1 cellular context compared by ENCODE assay signal in the genomic region with DNA sequence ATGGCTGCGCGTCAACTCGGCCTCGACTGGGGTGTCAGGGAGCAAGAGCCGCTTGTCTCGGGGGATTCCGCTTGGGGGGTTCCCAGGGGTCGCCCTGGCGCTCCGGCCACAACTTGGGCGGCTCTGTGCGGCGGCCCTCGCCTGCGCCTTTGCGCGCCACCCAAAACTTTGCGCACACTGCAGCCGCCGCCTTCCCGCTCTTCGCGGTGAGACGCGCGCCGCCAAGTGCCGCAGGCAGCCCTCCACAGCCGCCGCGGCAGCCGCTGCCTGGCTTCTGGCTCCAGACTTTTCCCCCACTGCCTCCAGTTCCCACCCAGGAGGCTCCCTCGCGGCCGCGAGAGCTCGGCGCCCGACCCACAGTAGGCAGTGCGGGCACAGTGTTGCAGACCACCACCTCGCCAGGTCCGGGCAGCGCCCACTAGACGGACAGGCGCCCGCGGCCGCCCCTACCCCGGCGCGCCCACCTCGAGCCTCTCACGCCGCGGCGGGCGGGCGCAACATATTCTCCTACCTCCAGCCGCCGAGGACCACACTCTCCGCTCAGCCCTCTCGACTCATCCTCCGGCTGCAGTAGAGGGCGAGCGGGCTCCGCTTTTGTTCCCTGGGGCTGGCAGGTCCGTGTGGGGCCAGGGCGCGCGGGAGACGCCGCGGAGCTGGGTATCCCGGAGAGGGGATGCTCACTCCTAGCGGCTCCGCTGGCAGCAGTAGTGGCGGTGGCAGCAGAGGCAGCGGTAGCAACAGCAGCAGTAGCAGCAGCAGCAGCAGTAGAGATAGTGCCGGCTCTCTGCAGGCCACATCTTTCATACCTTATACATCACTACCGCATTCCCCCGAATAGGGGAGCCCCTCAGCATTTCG.
A peak's percentile ranks its signal among the peaks of the same experiment; 100 is the strongest.
TF ChIP-seq lines count a peak whose summit lies in the region.

No MANE protein-coding gene starts in this region.

TF ChIP-seq in WTC11, 78 proteins besides CTCF, POLR2A, EP300 and RAD21 (continued from another document):
- TF ChIP-seq, protein P1, sequence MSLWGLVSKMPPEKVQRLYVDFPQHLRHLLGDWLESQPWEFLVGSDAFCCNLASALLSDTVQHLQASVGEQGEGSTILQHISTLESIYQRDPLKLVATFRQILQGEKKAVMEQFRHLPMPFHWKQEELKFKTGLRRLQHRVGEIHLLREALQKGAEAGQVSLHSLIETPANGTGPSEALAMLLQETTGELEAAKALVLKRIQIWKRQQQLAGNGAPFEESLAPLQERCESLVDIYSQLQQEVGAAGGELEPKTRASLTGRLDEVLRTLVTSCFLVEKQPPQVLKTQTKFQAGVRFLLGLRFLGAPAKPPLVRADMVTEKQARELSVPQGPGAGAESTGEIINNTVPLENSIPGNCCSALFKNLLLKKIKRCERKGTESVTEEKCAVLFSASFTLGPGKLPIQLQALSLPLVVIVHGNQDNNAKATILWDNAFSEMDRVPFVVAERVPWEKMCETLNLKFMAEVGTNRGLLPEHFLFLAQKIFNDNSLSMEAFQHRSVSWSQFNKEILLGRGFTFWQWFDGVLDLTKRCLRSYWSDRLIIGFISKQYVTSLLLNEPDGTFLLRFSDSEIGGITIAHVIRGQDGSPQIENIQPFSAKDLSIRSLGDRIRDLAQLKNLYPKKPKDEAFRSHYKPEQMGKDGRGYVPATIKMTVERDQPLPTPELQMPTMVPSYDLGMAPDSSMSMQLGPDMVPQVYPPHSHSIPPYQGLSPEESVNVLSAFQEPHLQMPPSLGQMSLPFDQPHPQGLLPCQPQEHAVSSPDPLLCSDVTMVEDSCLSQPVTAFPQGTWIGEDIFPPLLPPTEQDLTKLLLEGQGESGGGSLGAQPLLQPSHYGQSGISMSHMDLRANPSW (CRISPR knock-in tag; conservative IDR thresholded peaks at IDR 0.05; ENCODE audit: low read depth), result no peak
- TF ChIP-seq, protein P2, sequence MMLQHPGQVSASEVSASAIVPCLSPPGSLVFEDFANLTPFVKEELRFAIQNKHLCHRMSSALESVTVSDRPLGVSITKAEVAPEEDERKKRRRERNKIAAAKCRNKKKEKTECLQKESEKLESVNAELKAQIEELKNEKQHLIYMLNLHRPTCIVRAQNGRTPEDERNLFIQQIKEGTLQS (CRISPR knock-in tag; conservative IDR thresholded peaks at IDR 0.05), result no peak
- TF ChIP-seq FOXP1 (CRISPR knock-in tag; IDR thresholded peaks at IDR 0.05; ENCODE audit: borderline replicate concordance) (peak; percentile 50; the same call in 1 of the 2 replicates), ELF4 (CRISPR knock-in tag; IDR thresholded peaks at IDR 0.05; ENCODE audit: low read depth) (no peak), SMAD3 (CRISPR knock-in tag; IDR thresholded peaks at IDR 0.05; ENCODE audit: borderline replicate concordance) (peak; percentile 59; the same call in 1 of the 2 replicates), RELA (CRISPR knock-in tag; IDR thresholded peaks at IDR 0.05; ENCODE audit: borderline replicate concordance) (no peak), CBFB (CRISPR knock-in tag; IDR thresholded peaks at IDR 0.05; ENCODE audit: low read depth) (no peak), ZNF138 (CRISPR knock-in tag; conservative IDR thresholded peaks at IDR 0.05) (no peak), ETV6 (CRISPR knock-in tag; IDR thresholded peaks at IDR 0.05) (peak; percentile 45), SP1 (CRISPR knock-in tag; conservative IDR thresholded peaks at IDR 0.05) (peak; percentile 49; the same call in 1 of the 2 replicates), ATF1 (CRISPR knock-in tag; IDR thresholded peaks at IDR 0.05) (peak; percentile 62; the same call in 1 of the 2 replicates), ESRRA (CRISPR knock-in tag; IDR thresholded peaks at IDR 0.05; ENCODE audit: borderline replicate concordance) (no peak), IRF2 (CRISPR knock-in tag; IDR thresholded peaks at IDR 0.05; ENCODE audit: borderline replicate concordance, low read depth) (no peak), ZNF671 (CRISPR knock-in tag; IDR thresholded peaks at IDR 0.05) (no peak), ZNF263 (CRISPR knock-in tag; IDR thresholded peaks at IDR 0.05; ENCODE audit: low read depth) (no peak), ZNF317 (CRISPR knock-in tag; IDR thresholded peaks at IDR 0.05; ENCODE audit: borderline replicate concordance, low read depth) (no peak; the same call in 1 of the 2 replicates), ZNF121 (CRISPR knock-in tag; IDR thresholded peaks at IDR 0.05) (no peak), PRRX2 (CRISPR knock-in tag; IDR thresholded peaks at IDR 0.05) (no peak), KAT7 (CRISPR knock-in tag; IDR thresholded peaks at IDR 0.05; ENCODE audit: borderline replicate concordance) (peak; percentile 89), ZNF416 (CRISPR knock-in tag; IDR thresholded peaks at IDR 0.05) (no peak), TEAD1 (CRISPR knock-in tag; IDR thresholded peaks at IDR 0.05) (peak; percentile 72; the same call in 1 of the 2 replicates)
- TF ChIP-seq, protein P3, sequence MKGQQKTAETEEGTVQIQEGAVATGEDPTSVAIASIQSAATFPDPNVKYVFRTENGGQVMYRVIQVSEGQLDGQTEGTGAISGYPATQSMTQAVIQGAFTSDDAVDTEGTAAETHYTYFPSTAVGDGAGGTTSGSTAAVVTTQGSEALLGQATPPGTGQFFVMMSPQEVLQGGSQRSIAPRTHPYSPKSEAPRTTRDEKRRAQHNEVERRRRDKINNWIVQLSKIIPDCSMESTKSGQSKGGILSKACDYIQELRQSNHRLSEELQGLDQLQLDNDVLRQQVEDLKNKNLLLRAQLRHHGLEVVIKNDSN (CRISPR knock-in tag; IDR thresholded peaks at IDR 0.05), result 0 out of 2 replicates have a peak, but pooled peaks have one; percentile 12
- TF ChIP-seq, protein P4, sequence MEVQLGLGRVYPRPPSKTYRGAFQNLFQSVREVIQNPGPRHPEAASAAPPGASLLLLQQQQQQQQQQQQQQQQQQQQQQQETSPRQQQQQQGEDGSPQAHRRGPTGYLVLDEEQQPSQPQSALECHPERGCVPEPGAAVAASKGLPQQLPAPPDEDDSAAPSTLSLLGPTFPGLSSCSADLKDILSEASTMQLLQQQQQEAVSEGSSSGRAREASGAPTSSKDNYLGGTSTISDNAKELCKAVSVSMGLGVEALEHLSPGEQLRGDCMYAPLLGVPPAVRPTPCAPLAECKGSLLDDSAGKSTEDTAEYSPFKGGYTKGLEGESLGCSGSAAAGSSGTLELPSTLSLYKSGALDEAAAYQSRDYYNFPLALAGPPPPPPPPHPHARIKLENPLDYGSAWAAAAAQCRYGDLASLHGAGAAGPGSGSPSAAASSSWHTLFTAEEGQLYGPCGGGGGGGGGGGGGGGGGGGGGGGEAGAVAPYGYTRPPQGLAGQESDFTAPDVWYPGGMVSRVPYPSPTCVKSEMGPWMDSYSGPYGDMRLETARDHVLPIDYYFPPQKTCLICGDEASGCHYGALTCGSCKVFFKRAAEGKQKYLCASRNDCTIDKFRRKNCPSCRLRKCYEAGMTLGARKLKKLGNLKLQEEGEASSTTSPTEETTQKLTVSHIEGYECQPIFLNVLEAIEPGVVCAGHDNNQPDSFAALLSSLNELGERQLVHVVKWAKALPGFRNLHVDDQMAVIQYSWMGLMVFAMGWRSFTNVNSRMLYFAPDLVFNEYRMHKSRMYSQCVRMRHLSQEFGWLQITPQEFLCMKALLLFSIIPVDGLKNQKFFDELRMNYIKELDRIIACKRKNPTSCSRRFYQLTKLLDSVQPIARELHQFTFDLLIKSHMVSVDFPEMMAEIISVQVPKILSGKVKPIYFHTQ (CRISPR knock-in tag; IDR thresholded peaks at IDR 0.05), result no peak
- TF ChIP-seq, protein P5, sequence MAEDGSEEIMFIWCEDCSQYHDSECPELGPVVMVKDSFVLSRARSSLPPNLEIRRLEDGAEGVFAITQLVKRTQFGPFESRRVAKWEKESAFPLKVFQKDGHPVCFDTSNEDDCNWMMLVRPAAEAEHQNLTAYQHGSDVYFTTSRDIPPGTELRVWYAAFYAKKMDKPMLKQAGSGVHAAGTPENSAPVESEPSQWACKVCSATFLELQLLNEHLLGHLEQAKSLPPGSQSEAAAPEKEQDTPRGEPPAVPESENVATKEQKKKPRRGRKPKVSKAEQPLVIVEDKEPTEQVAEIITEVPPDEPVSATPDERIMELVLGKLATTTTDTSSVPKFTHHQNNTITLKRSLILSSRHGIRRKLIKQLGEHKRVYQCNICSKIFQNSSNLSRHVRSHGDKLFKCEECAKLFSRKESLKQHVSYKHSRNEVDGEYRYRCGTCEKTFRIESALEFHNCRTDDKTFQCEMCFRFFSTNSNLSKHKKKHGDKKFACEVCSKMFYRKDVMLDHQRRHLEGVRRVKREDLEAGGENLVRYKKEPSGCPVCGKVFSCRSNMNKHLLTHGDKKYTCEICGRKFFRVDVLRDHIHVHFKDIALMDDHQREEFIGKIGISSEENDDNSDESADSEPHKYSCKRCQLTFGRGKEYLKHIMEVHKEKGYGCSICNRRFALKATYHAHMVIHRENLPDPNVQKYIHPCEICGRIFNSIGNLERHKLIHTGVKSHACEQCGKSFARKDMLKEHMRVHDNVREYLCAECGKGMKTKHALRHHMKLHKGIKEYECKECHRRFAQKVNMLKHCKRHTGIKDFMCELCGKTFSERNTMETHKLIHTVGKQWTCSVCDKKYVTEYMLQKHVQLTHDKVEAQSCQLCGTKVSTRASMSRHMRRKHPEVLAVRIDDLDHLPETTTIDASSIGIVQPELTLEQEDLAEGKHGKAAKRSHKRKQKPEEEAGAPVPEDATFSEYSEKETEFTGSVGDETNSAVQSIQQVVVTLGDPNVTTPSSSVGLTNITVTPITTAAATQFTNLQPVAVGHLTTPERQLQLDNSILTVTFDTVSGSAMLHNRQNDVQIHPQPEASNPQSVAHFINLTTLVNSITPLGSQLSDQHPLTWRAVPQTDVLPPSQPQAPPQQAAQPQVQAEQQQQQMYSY (CRISPR knock-in tag; IDR thresholded peaks at IDR 0.05), result 0 out of 2 replicates have a peak, but pooled peaks have one; percentile 15
- TF ChIP-seq, protein P6, sequence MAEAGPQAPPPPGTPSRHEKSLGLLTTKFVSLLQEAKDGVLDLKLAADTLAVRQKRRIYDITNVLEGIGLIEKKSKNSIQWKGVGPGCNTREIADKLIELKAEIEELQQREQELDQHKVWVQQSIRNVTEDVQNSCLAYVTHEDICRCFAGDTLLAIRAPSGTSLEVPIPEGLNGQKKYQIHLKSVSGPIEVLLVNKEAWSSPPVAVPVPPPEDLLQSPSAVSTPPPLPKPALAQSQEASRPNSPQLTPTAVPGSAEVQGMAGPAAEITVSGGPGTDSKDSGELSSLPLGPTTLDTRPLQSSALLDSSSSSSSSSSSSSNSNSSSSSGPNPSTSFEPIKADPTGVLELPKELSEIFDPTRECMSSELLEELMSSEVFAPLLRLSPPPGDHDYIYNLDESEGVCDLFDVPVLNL (CRISPR knock-in tag; IDR thresholded peaks at IDR 0.05; ENCODE audit: borderline replicate concordance, low read depth), result no peak
- TF ChIP-seq, protein P7, sequence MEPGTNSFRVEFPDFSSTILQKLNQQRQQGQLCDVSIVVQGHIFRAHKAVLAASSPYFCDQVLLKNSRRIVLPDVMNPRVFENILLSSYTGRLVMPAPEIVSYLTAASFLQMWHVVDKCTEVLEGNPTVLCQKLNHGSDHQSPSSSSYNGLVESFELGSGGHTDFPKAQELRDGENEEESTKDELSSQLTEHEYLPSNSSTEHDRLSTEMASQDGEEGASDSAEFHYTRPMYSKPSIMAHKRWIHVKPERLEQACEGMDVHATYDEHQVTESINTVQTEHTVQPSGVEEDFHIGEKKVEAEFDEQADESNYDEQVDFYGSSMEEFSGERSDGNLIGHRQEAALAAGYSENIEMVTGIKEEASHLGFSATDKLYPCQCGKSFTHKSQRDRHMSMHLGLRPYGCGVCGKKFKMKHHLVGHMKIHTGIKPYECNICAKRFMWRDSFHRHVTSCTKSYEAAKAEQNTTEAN (CRISPR knock-in tag; IDR thresholded peaks at IDR 0.05), result 0 out of 2 replicates have a peak, but pooled peaks have one; percentile 63
- TF ChIP-seq, protein P8, sequence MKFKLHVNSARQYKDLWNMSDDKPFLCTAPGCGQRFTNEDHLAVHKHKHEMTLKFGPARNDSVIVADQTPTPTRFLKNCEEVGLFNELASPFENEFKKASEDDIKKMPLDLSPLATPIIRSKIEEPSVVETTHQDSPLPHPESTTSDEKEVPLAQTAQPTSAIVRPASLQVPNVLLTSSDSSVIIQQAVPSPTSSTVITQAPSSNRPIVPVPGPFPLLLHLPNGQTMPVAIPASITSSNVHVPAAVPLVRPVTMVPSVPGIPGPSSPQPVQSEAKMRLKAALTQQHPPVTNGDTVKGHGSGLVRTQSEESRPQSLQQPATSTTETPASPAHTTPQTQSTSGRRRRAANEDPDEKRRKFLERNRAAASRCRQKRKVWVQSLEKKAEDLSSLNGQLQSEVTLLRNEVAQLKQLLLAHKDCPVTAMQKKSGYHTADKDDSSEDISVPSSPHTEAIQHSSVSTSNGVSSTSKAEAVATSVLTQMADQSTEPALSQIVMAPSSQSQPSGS (CRISPR knock-in tag; IDR thresholded peaks at IDR 0.05; ENCODE audit: borderline replicate concordance, low read depth), result no peak
- TF ChIP-seq, protein P9, sequence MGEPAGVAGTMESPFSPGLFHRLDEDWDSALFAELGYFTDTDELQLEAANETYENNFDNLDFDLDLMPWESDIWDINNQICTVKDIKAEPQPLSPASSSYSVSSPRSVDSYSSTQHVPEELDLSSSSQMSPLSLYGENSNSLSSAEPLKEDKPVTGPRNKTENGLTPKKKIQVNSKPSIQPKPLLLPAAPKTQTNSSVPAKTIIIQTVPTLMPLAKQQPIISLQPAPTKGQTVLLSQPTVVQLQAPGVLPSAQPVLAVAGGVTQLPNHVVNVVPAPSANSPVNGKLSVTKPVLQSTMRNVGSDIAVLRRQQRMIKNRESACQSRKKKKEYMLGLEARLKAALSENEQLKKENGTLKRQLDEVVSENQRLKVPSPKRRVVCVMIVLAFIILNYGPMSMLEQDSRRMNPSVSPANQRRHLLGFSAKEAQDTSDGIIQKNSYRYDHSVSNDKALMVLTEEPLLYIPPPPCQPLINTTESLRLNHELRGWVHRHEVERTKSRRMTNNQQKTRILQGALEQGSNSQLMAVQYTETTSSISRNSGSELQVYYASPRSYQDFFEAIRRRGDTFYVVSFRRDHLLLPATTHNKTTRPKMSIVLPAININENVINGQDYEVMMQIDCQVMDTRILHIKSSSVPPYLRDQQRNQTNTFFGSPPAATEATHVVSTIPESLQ (CRISPR knock-in tag; IDR thresholded peaks at IDR 0.05), result no peak
- TF ChIP-seq, protein P10, sequence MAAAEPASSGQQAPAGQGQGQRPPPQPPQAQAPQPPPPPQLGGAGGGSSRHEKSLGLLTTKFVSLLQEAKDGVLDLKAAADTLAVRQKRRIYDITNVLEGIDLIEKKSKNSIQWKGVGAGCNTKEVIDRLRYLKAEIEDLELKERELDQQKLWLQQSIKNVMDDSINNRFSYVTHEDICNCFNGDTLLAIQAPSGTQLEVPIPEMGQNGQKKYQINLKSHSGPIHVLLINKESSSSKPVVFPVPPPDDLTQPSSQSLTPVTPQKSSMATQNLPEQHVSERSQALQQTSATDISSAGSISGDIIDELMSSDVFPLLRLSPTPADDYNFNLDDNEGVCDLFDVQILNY (CRISPR knock-in tag; IDR thresholded peaks at IDR 0.05), result peak; percentile 74
